ENCODE assay signal across 8 cellular contexts in genomic region chr22:17980638-17981051, GRCh38. TPM values are rescaled to one million over a fixed set of nuclear protein-coding genes. Genes with fewer than 3 reads are reported as not detected.
DNase-seq lines count a peak whose midpoint lies in the region; ATAC-seq, FAIRE-seq and TF ChIP-seq lines count a peak whose summit lies in the region.

No MANE protein-coding gene starts in this region.

- intact Hi-C loops in right lobe of liver (cut with DNase I) = no loop called here
- intact Hi-C loops in HepG2 (cut with micrococcal nuclease; ENCODE audit: unreplicated experiment) = no loop called here
- intact Hi-C loops in heart left ventricle (cut with DNase I) = no loop called here

- no peak overlapping the region for H3K4me2 ChIP-seq in HepG2 (ENCODE audit: low read depth, low read length)

- ATAC-seq in right lobe of liver (peak; percentile 43 to 55 (median 50)), HepG2 (no peak), heart left ventricle (peak; percentile 37 to 86 (median 56)), GM18517 (IDR thresholded peaks at IDR 0.05; ENCODE audit: unreplicated experiment) (no peak), HG03175 (IDR thresholded peaks at IDR 0.05; ENCODE audit: unreplicated experiment) (no peak)

- H3K4me3 ChIP-seq in right lobe of liver = no peak overlapping the region
- no peak overlapping the region for H3K4me3 ChIP-seq in HepG2 (replicated peaks in 1 of 3; ENCODE audit: insufficient read depth in 1 of 3, low read depth in 2 of 3, low read length in 3 of 3)
- H3K4me3 ChIP-seq in heart left ventricle = peak overlapping the region in 4 of 12 donors; percentile 1 to 29 (median 8)

- DNase-seq in right lobe of liver (peak in 1 of 3 donors; percentile 43), HepG2 (ENCODE audit: low spot score) (no peak), activated T-cell treated with anti-CD3 and anti-CD28 coated beads for 1 hour (ENCODE audit: low read depth) (peak; percentile 26), heart left ventricle (peak in 1 of 5 donors; percentile 44), pons (ENCODE audit: low spot score) (no peak)
- DNase-seq in stimulated activated CD4-positive, alpha-beta T cell treated with anti-CD3 and anti-CD28 coated beads, TNF-alpha, amount 100 ng/mL, for 24 hours (ENCODE audit: low read depth in 3 of 3) = peak in 2 of 3 experiments; percentile 5 to 46

- FAIRE-seq in HepG2 (lab: Jason Lieb, UNC) = no peak

- H3K4me1 ChIP-seq in right lobe of liver (no peaks in the 10 kb centered on the region), HepG2 (ENCODE audit: insufficient read depth, low read length) (peaks cover 23% of the 10 kb centered on the region), heart left ventricle (peaks cover 0 to 52% (median 30%) of the 10 kb centered on the region in 12 donors)

- TF ChIP-seq CTCF in right lobe of liver (IDR thresholded peaks at IDR 0.05) (no peak), HepG2 (CRISPR knock-in tag; IDR thresholded peaks at IDR 0.05) (no peak), heart left ventricle (IDR thresholded peaks at IDR 0.05) (no peak)

- POLR2A ChIA-PET in HepG2 (lab: Yijun Ruan, JAX) = no interaction called here

- H3K36me3 ChIP-seq in right lobe of liver = no peaks in the 10 kb centered on the region
- H3K36me3 ChIP-seq in HepG2 (replicated peaks in 1 of 2; ENCODE audit: control insufficient read depth in 1 of 2, insufficient read depth in 2 of 2, low read length in 2 of 2) = no peaks in the 10 kb centered on the region
- H3K36me3 ChIP-seq in heart left ventricle = no peaks in the 10 kb centered on the region

- in situ Hi-C loops in HepG2 (cut with HindIII; ENCODE audit: extremely low pct_ligation_motif_present, low pct_unique_long_range_greater_than_20kb) = no loop called here

- H3K9me3 ChIP-seq in right lobe of liver (no peaks in the 10 kb centered on the region), HepG2 (ENCODE audit: low read length) (no peaks in the 10 kb centered on the region), heart left ventricle (no peaks in the 10 kb centered on the region)

- H3K27me3 ChIP-seq in right lobe of liver = no peaks in the 10 kb centered on the region
- H3K27me3 ChIP-seq in HepG2 (ENCODE audit: control insufficient read depth in 1 of 2, insufficient read depth in 2 of 2, low read length in 2 of 2) = no peaks in the 10 kb centered on the region
- H3K27me3 ChIP-seq in heart left ventricle = no peaks in the 10 kb centered on the region

- no peak overlapping the region for H3K9ac ChIP-seq in HepG2 (ENCODE audit: insufficient read depth, low read depth, low read length)

- TF ChIP-seq RAD21 in HepG2 (CRISPR knock-in tag; IDR thresholded peaks at IDR 0.05) = no peak

- H2AFZ ChIP-seq in HepG2 (ENCODE audit: low read length) = no peak overlapping the region

- H3K27ac ChIP-seq in right lobe of liver (no peak overlapping the region), HepG2 (ENCODE audit: extremely low read length, insufficient read depth, low read length) (no peak overlapping the region), heart left ventricle (peak overlapping the region in 8 of 12 donors; percentile 7 to 63 (median 32))

- no peak for TF ChIP-seq EP300 in HepG2 (IDR thresholded peaks at IDR 0.05; ENCODE audit: low read depth in 2 of 2, low read length in 2 of 2)
- TF ChIP-seq EP300 in HepG2 (CRISPR knock-in tag; IDR thresholded peaks at IDR 0.05; ENCODE audit: borderline replicate concordance) = no peak

- TF ChIP-seq POLR2A in right lobe of liver (IDR thresholded peaks at IDR 0.05) (no peak), HepG2 (IDR thresholded peaks at IDR 0.05; ENCODE audit: insufficient read depth in 1 of 2, low read depth in 2 of 2, low read length in 2 of 2) (no peak), heart left ventricle (IDR thresholded peaks at IDR 0.05) (no peak)

- 55% methylated on average over 6 of the region's 13 CpGs for WGBS in right lobe of liver (ENCODE audit: insufficient coverage, low coverage, low lambda C conversion rate, missing lambda C conversion rate)
- WGBS in HepG2 (ENCODE audit: low lambda C conversion rate) = 93% methylated on average over 13 of the region's 13 CpGs
- 2 to 7% (median 4%) methylated on average over 5 to 13 of the region's 13 CpGs for WGBS in heart left ventricle, 4 donors

- no TSS peak for BruUV-seq in HepG2 (replicated peaks; lab: Mats Ljungman, UMichigan)

- no peaks in the 10 kb centered on the region for H4K20me1 ChIP-seq in HepG2 (ENCODE audit: insufficient read depth, low read length)

- CTCF ChIA-PET in HepG2 (lab: Yijun Ruan, JAX; ENCODE audit: low intra/inter-chr PET ratio, low total read pairs) = no interaction called here

- H3K79me2 ChIP-seq in HepG2 (ENCODE audit: insufficient read depth, low read length) = peaks cover 63% of the 10 kb centered on the region

TF ChIP-seq in HepG2, 621 proteins besides CTCF, POLR2A, EP300 and RAD21 (continues in another document):
- TF ChIP-seq ETV6 (CRISPR knock-in tag; conservative IDR thresholded peaks at IDR 0.05) = no peak
- no peak for TF ChIP-seq RBM22 (optimal IDR thresholded peaks at IDR 0.05; ENCODE audit: low read length)
- TF ChIP-seq NR2F6 (IDR thresholded peaks at IDR 0.05) = no peak
- no peak for TF ChIP-seq NR2F6 (CRISPR knock-in tag; IDR thresholded peaks at IDR 0.05)
- TF ChIP-seq NCOA5 (CRISPR knock-in tag; IDR thresholded peaks at IDR 0.05) = no peak
- no peak for TF ChIP-seq MLXIP (CRISPR knock-in tag; IDR thresholded peaks at IDR 0.05; ENCODE audit: borderline replicate concordance)
- TF ChIP-seq ZSCAN5A (CRISPR knock-in tag; IDR thresholded peaks at IDR 0.05; ENCODE audit: borderline replicate concordance) = no peak

RNA-seq across cellular contexts. Expression of gene MICAL3, which starts 43.7 kb away (rescaled TPM):
- 10 to 100 TPM; 31.5 to 61.8 (median 48.2) TPM for total RNA-seq in right lobe of liver
- total RNA-seq in HepG2 (2016; rRNA removed; fragmentation: Illumina TruSeq; extraction: Trizol) = 9.5 and 12.5 TPM in 2 replicates
- 2.6 and 2.9 TPM in 2 replicates for total RNA-seq in HepG2 (2016; cell fraction: cytosol; rRNA removed; fragmentation: Illumina TruSeq; extraction: Trizol; ENCODE audit: low read depth)
- total RNA-seq in HepG2 (2016; cell fraction: insoluble cytoplasmic fraction; rRNA removed; fragmentation: Illumina TruSeq; extraction: Trizol) = 8.6 and 11.9 TPM in 2 replicates
- 4.2 and 6.1 TPM in 2 replicates for total RNA-seq in HepG2 (2016; cell fraction: membrane; rRNA removed; fragmentation: Illumina TruSeq; extraction: Trizol)
- 31.3 and 35.0 TPM in 2 replicates for total RNA-seq in HepG2 (2016; cell fraction: nucleus; rRNA removed; fragmentation: Illumina TruSeq; extraction: Trizol)
- polyA plus RNA-seq in HepG2 (2011; rRNA removed) = 5.3 and 5.6 TPM in 2 replicates
- 2.5 and 3.1 TPM in 2 replicates for polyA plus RNA-seq in HepG2 (2011; cell fraction: cytosol; rRNA removed)
- 32.9 and 43.0 TPM in 2 replicates for polyA plus RNA-seq in HepG2 (2011; cell fraction: nucleus; rRNA removed)
- 9.2 and 10.8 TPM in 2 replicates for polyA plus RNA-seq in HepG2 (2012)
- polyA plus RNA-seq in HepG2 (2016; cell fraction: cytosol; fragmentation: Illumina TruSeq; extraction: Trizol; ENCODE audit: low read depth) = 0.59 and 1.1 TPM in 2 replicates
- 3.5 and 3.6 TPM in 2 replicates for polyA plus RNA-seq in HepG2 (2016; cell fraction: insoluble cytoplasmic fraction; fragmentation: Illumina TruSeq; extraction: Trizol; ENCODE audit: low read depth)
- polyA plus RNA-seq in HepG2 (2016; cell fraction: membrane; fragmentation: Illumina TruSeq; extraction: Trizol; ENCODE audit: low read depth) = 0.53 and 1.1 TPM in 2 replicates
- polyA plus RNA-seq in HepG2 (2016; cell fraction: nucleus; fragmentation: Illumina TruSeq; extraction: Trizol; ENCODE audit: insufficient read depth, low read depth) = 34.4 and 36.4 TPM in 2 replicates
- polyA minus RNA-seq in HepG2 (2011; rRNA and poly(A)+ RNA removed; ENCODE audit: low replicate concordance) = 12.7 and 28.5 TPM in 2 replicates
- polyA minus RNA-seq in HepG2 (2011; cell fraction: cytosol; rRNA and poly(A)+ RNA removed) = 3.7 and 4.4 TPM in 2 replicates
- polyA minus RNA-seq in HepG2 (2011; cell fraction: nucleus; rRNA and poly(A)+ RNA removed) = 28.5 and 33.0 TPM in 2 replicates
- 100 to 1,000 TPM in 5 of 9 donors, 10 to 100 TPM in 4; 41.3 to 125 (median 101) TPM for total RNA-seq in heart left ventricle
- 10 to 100 TPM; 45.1 to 51.6 TPM for polyA plus RNA-seq in heart left ventricle

Comparison
In these comparisons a context has a peak if more than half of its experiments do, and no peak if none do; other contexts are left out.
1. ATAC-seq: peak in right lobe of liver (4 of 4) and heart left ventricle (4 of 4); none in HepG2 (single experiment), GM18517 (single experiment) and HG03175 (single experiment).
2. DNase-seq: peak in activated T-cell treated with anti-CD3 and anti-CD28 coated beads for 1 hour (single experiment) and stimulated activated CD4-positive, alpha-beta T cell treated with anti-CD3 and anti-CD28 coated beads, TNF-alpha, amount 100 ng/mL, for 24 hours (2 of 3); none in HepG2 (single experiment) and pons (single experiment).
3. H3K27ac ChIP-seq: peak in heart left ventricle (8 of 12); none in right lobe of liver (0 of 3) and HepG2 (single experiment).